In the genomic region with DNA sequence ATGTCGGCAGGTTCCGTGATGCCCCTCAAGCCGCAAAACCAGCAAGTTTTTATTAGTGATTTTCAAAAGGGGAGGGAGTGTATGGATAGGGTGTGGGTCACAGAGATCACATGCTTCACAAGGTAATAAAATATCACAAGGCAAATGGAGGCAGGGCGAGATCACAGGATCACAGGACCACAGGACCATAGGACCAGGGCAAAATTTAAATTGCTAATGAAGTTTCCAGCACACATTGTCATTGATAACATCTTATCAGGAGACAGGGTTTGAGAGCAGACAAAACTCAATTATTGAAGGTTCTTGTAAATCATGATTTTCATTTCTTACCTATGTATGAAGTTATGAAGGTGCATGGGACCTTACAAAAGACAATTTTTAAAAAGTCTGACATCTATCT, we compare ENCODE assay signal across 8 cellular contexts.
DNase-seq lines count a peak whose midpoint lies in the region; ATAC-seq and TF ChIP-seq lines count a peak whose summit lies in the region.
"Not testable (repeated sequence)": the region's sequence is repeated elsewhere in the genome, so short reads cannot be mapped to it uniquely, and the experiment has no call there.

No MANE protein-coding gene starts in this region.

- peak; percentile 57; the same call in 2 of the 3 replicates for ATAC-seq in GM23338
- not testable (repeated sequence) for ATAC-seq in WTC11

- H3K36me3 Mint-ChIP-seq in GM23338 (ENCODE audit: low read depth); WTC11; nephron progenitor cell (ENCODE audit: low read depth); neural progenitor cell: not testable (repeated sequence)

- not testable (repeated sequence) for H2BK120ac ChIP-seq in mesendoderm (ENCODE audit: low read depth, low read length); neuronal stem cell (ENCODE audit: low read depth, low read length)

- not testable (repeated sequence) for H3K4me3 ChIP-seq in GM23338; SK-N-SH (ENCODE audit: low read depth in 2 of 2, low read length in 1 of 2); mesendoderm (ENCODE audit: low read length); neural progenitor cell; neuronal stem cell (ENCODE audit: low read length in 2 of 2)

- CTCF ChIA-PET in SK-N-SH (lab: Yijun Ruan, JAX): not testable (repeated sequence)
- CTCF ChIA-PET in WTC11 (lab: Charles Lee): interaction anchor here (1.2 to 1.4 kb wide), 3 partner anchors 12 to 218 kb away, joined by 4 read pairs; no protein-coding TSS in a partner anchor

- not testable (repeated sequence) for H2BK15ac ChIP-seq in mesendoderm (replicated peaks; ENCODE audit: low read depth); neuronal stem cell (ENCODE audit: low read length)

- TF ChIP-seq RAD21 in SK-N-SH (IDR thresholded peaks at IDR 0.05; ENCODE audit: low read length): not testable (repeated sequence)

- not testable (repeated sequence) for H3K27me3 Mint-ChIP-seq in GM23338 (ENCODE audit: insufficient read depth, low read depth, poor library complexity); WTC11 (ENCODE audit: low read depth); nephron progenitor cell (ENCODE audit: low read depth, poor library complexity); neural progenitor cell (ENCODE audit: insufficient read depth, low read depth)

- H2AFZ ChIP-seq in GM23338: 0 out of 2 replicates have a peak overlapping the region, but pooled peaks have one; percentile 40
- H2AFZ ChIP-seq in SK-N-SH (ENCODE audit: low read depth): not testable (repeated sequence)
- peak overlapping the region; percentile 24 for H2AFZ ChIP-seq in neural progenitor cell (replicated peaks)
- H2AFZ ChIP-seq in neuronal stem cell (ENCODE audit: low read length): peak overlapping the region; percentile 51

- H3K14ac ChIP-seq in neuronal stem cell (ENCODE audit: low read length): not testable (repeated sequence)

- not testable (repeated sequence) for H3K9me3 ChIP-seq in SK-N-SH; neural progenitor cell (ENCODE audit: low read depth); neuronal stem cell (replicated peaks in 1 of 2; ENCODE audit: control insufficient read depth in 2 of 2, insufficient read depth in 1 of 2, low read depth in 1 of 2, low read length in 2 of 2)

- H2AK5ac ChIP-seq in mesendoderm (ENCODE audit: low read length); neuronal stem cell (ENCODE audit: low read depth, low read length): not testable (repeated sequence)

- not testable (repeated sequence) for H4K91ac ChIP-seq in neuronal stem cell (ENCODE audit: low read depth, low read length, poor library complexity)

- H4K5ac ChIP-seq in mesendoderm (ENCODE audit: low read length): not testable (repeated sequence)

- not testable (repeated sequence) for H3K9ac ChIP-seq in SK-N-SH; mesendoderm (ENCODE audit: low read length); neural progenitor cell; neuronal stem cell (ENCODE audit: low read depth, low read length, poor library complexity)

- H3K4me3 Mint-ChIP-seq in GM23338: peak overlapping the region; percentile 21; the same call in 1 of the 3 replicates
- H3K4me3 Mint-ChIP-seq in WTC11, nephron progenitor cell, neural progenitor cell: not testable (repeated sequence)

- H3K27ac ChIP-seq in GM23338 (ENCODE audit: low read depth); SK-N-SH (ENCODE audit: low read depth in 2 of 2, low read length in 1 of 2); mesendoderm (ENCODE audit: low read depth, low read length); neural progenitor cell; neuronal stem cell (replicated peaks; ENCODE audit: low read length): not testable (repeated sequence)

- not testable (repeated sequence) for H3K79me1 ChIP-seq in mesendoderm (ENCODE audit: low read length); neuronal stem cell (ENCODE audit: low read depth, low read length)

- not testable (repeated sequence) for TF ChIP-seq CTCF in GM23338 (conservative IDR thresholded peaks at IDR 0.05; ENCODE audit: low read depth in 2 of 2); SK-N-SH (IDR thresholded peaks at IDR 0.05); WTC11 (IDR thresholded peaks at IDR 0.05); nephron progenitor cell (IDR thresholded peaks at IDR 0.05); neural progenitor cell (IDR thresholded peaks at IDR 0.05)

- H3K56ac ChIP-seq in mesendoderm (ENCODE audit: low read length): not testable (repeated sequence)

- not testable (repeated sequence) for H3K18ac ChIP-seq in mesendoderm (ENCODE audit: low read length); neuronal stem cell (ENCODE audit: low read length)

- not testable (repeated sequence) for H4K20me1 ChIP-seq in GM23338 (replicated peaks; ENCODE audit: insufficient read depth); SK-N-SH (ENCODE audit: insufficient read depth); neural progenitor cell (ENCODE audit: low read depth)

- H3K4me1 Mint-ChIP-seq in GM23338 (peaks cover 26% of the 10 kb centered on the region), WTC11 (peaks cover 37% of the 10 kb centered on the region), nephron progenitor cell (peaks cover 26% of the 10 kb centered on the region)
- not testable (repeated sequence) for H3K4me1 Mint-ChIP-seq in neural progenitor cell

- not testable (repeated sequence) for H3K79me2 ChIP-seq in GM23338 (replicated peaks; ENCODE audit: insufficient read depth); SK-N-SH (ENCODE audit: insufficient read depth); mesendoderm (ENCODE audit: control insufficient read depth, insufficient read depth, low read length); neural progenitor cell (ENCODE audit: low read depth)

- WGBS in SK-N-SH (ENCODE audit: low lambda C conversion rate): 52% methylated on average over 4 of the region's 4 CpGs
- WGBS in mesendoderm (ENCODE audit: extremely low coverage, insufficient coverage, low lambda C conversion rate): no CpG with 5 or more reads among the region's 4 CpGs
- no CpG with 5 or more reads among the region's 4 CpGs for WGBS in neuronal stem cell (ENCODE audit: extremely low coverage in 2 of 2, insufficient read length in 2 of 2, insufficient replicate concordance in 1 of 2), 2 donors

- H2BK5ac ChIP-seq in mesendoderm (ENCODE audit: low read length); neuronal stem cell (ENCODE audit: low read length): not testable (repeated sequence)

- H3K4ac ChIP-seq in mesendoderm (ENCODE audit: low read depth, low read length); neuronal stem cell (ENCODE audit: low read length): not testable (repeated sequence)

- H4K8ac ChIP-seq in mesendoderm (ENCODE audit: low read depth, low read length); neuronal stem cell (ENCODE audit: low read depth, low read length): not testable (repeated sequence)

- not testable (repeated sequence) for H3K23ac ChIP-seq in mesendoderm (ENCODE audit: low read length); neuronal stem cell (ENCODE audit: low read depth, low read length, poor library complexity)

- not testable (repeated sequence) for H3K36me3 ChIP-seq in GM23338 (ENCODE audit: insufficient read depth); SK-N-SH (replicated peaks in 1 of 2; ENCODE audit: control insufficient read depth in 1 of 2, insufficient read depth in 2 of 2, low read length in 1 of 2); mesendoderm (ENCODE audit: control insufficient read depth, insufficient read depth, low read length); neural progenitor cell; neuronal stem cell (replicated peaks in 1 of 2; ENCODE audit: control insufficient read depth in 2 of 2, insufficient read depth in 2 of 2, low read length in 2 of 2)

- not testable (repeated sequence) for H2BK12ac ChIP-seq in neuronal stem cell (ENCODE audit: low read length)

- peak overlapping the region; percentile 3 for H3K4me2 ChIP-seq in GM23338
- H3K4me2 ChIP-seq in SK-N-SH; mesendoderm (ENCODE audit: low read length); neural progenitor cell; neuronal stem cell (ENCODE audit: insufficient read depth, low read length, poor library complexity, severe bottlenecking): not testable (repeated sequence)

- H3K27ac Mint-ChIP-seq in GM23338: peak overlapping the region; percentile 41
- 0 out of 2 replicates have a peak overlapping the region, but pooled peaks have one; percentile 37 for H3K27ac Mint-ChIP-seq in WTC11
- peak overlapping the region; percentile 7 for H3K27ac Mint-ChIP-seq in nephron progenitor cell
- H3K27ac Mint-ChIP-seq in neural progenitor cell: not testable (repeated sequence)

- not testable (repeated sequence) for DNase-seq in GM23338 (ENCODE audit: low spot score); SK-N-SH; WTC11 (ENCODE audit: low spot score); nephron progenitor cell; neural progenitor cell (ENCODE audit: low spot score); neuronal stem cell (ENCODE audit: low spot score)
- DNase-seq in SK-N-DZ (ENCODE audit: low spot score): peak; percentile 23
- DNase-seq in mesendoderm: peak; percentile 74

- not testable (repeated sequence) for H3F3A ChIP-seq in GM23338 (replicated peaks; ENCODE audit: low read depth); SK-N-SH (replicated peaks; ENCODE audit: insufficient read depth); neural progenitor cell (ENCODE audit: low read depth)

- H3K4me1 ChIP-seq in GM23338 (ENCODE audit: insufficient read depth): peaks cover 25% of the 10 kb centered on the region
- not testable (repeated sequence) for H3K4me1 ChIP-seq in SK-N-SH (ENCODE audit: control insufficient read depth in 1 of 2, insufficient read depth in 2 of 2, low read depth in 1 of 2, low read length in 1 of 2); mesendoderm (ENCODE audit: control insufficient read depth, low read depth, low read length); neural progenitor cell; neuronal stem cell (ENCODE audit: control insufficient read depth in 2 of 2, insufficient read depth in 1 of 2, low read depth in 1 of 2, low read length in 2 of 2)

- not testable (repeated sequence) for TF ChIP-seq EP300 in SK-N-SH (IDR thresholded peaks at IDR 0.05; ENCODE audit: borderline replicate concordance in 1 of 2, low read depth in 1 of 2, low read length in 1 of 2)

- H3K9me2 ChIP-seq in GM23338 (ENCODE audit: insufficient read depth); SK-N-SH: not testable (repeated sequence)

- not testable (repeated sequence) for H3K27me3 ChIP-seq in GM23338 (ENCODE audit: insufficient read depth); SK-N-SH (ENCODE audit: insufficient read depth); mesendoderm (ENCODE audit: insufficient read depth, low read length, poor library complexity); neural progenitor cell; neuronal stem cell (ENCODE audit: control insufficient read depth in 3 of 3, insufficient read depth in 3 of 3, low read depth in 1 of 3, low read length in 3 of 3)

- H3K9me3 Mint-ChIP-seq in GM23338, WTC11, nephron progenitor cell, neural progenitor cell: not testable (repeated sequence)

- POLR2A ChIA-PET in SK-N-SH (lab: Yijun Ruan, JAX); WTC11 (lab: Charles Lee): not testable (repeated sequence)
